25 cellular contexts compared by ENCODE assay signal in genomic region chr7:74405899-74406512, GRCh38. TPM values are rescaled to one million over a fixed set of nuclear protein-coding genes. Genes with fewer than 3 reads are reported as not detected.
A peak's percentile ranks its signal among the peaks of the same experiment; 100 is the strongest.
DNase-seq lines count a peak whose midpoint lies in the region; ATAC-seq and TF ChIP-seq lines count a peak whose summit lies in the region.
"Had no signal": no experiment of that assay in that cellular context is flagged by ENCODE, and none has a peak within 500 bp of the region (broad histone marks: within the 10 kb centered on the region; RNA-seq: fewer than 3 reads in every experiment).

No MANE protein-coding gene starts in this region.

- DNase-seq in Kasumi-1 (lab: John Stamatoyannopoulos, UW) (peak; percentile 67 to 84), NOMO-1 treated with dmso at 0.1 percent for 144 hours (lab: John Stamatoyannopoulos, UW; ENCODE audit: unreplicated experiment) (peak; percentile 83), chondrocyte (ENCODE audit: low spot score) (peak; percentile 77), sigmoid colon (peak; percentile 36), SIG-M5 (lab: John Stamatoyannopoulos, UW) (no peak)
- DNase-seq in stimulated activated effector memory CD8-positive, alpha-beta T cell treated with anti-CD3 and anti-CD28 coated beads, Interleukin-12 subunit alpha, Interleukin-12 subunit beta, amount 100 ng/mL, for 72 hours (ENCODE audit: low spot score in 2 of 2), result no peak
- DNase-seq: activated CD4-positive, alpha-beta memory T cell treated with anti-CD3 and anti-CD28 coated beads, Interleukin-2, amount 10 ng/mL, durations not matched to agents 7 days and 5 days; activated CD4-positive, alpha-beta T cell treated with anti-CD3 and anti-CD28 coated beads for 1 hour; activated CD8-positive, alpha-beta memory T cell treated with anti-CD3 and anti-CD28 coated beads, Interleukin-2, amount 50 U/mL, for 4 hours; activated naive CD4-positive, alpha-beta T cell treated with Interleukin-2 at 50 U/mL for 16 hours; C1 segment of cervical spinal cord; central memory CD4-positive, alpha-beta T cell; DMS153; left ventricle myocardium superior; NCI-H1417 treated with DMSO at 0.1 percent for 48 hours; NCI-H2029 treated with DMSO at 0.1 percent for 48 hours; NCI-H446 had no signal

- WGBS in sigmoid colon, 2 donors, result 90 to 92% methylated on average over 20 of the region's 20 CpGs

- no peak overlapping the region for H3K4me3 Mint-ChIP-seq in chondrocyte (ENCODE audit: unreplicated experiment)
- no peak overlapping the region for H3K4me3 Mint-ChIP-seq in stimulated activated effector memory CD8-positive, alpha-beta T cell treated with anti-CD3 and anti-CD28 coated beads, Interleukin-12 subunit alpha, Interleukin-12 subunit beta, amount 100 ng/mL, for 72 hours
- H3K4me3 Mint-ChIP-seq: activated CD4-positive, alpha-beta memory T cell treated with anti-CD3 and anti-CD28 coated beads, Interleukin-2, amount 10 ng/mL, durations not matched to agents 7 days and 5 days; activated T-helper 1 cell treated with anti-CD3 and anti-CD28 coated beads, Interleukin-12 subunit alpha, Interleukin-12 subunit beta, Interleukin-2, Interleukin-4 antibody, amounts not matched to agents 30 ng/mL and 10 ng/mL and 1 ng/mL, durations not matched to agents 14 hours and 24 hours and 36 hours; dendritic cell treated with granulocyte-macrophage colony-stimulating factor and Interleukin-4, amounts not matched to agents 40 ng/mL and 50 ng/mL, for 4 days; IgD-negative memory B cell; T-helper 1 cell treated with Interleukin-12 subunit alpha and Interleukin-12 subunit beta and Interleukin-4 antibody, amounts not matched to agents 30 μg/mL and 1 μg/mL, for 36 hours had no signal

- ATAC-seq in stimulated activated effector memory CD8-positive, alpha-beta T cell treated with anti-CD3 and anti-CD28 coated beads, Interleukin-12 subunit alpha, Interleukin-12 subunit beta, amount 100 ng/mL, for 72 hours, result no peak
- no peak for ATAC-seq in GM19324 (IDR thresholded peaks at IDR 0.05; ENCODE audit: low FRiP score, unreplicated experiment)

- no peak overlapping the region for H3K27ac ChIP-seq in sigmoid colon
- H3K27ac ChIP-seq: tibial artery had no signal

- H3K4me1 ChIP-seq in sigmoid colon, result no peaks in the 10 kb centered on the region
- H3K4me1 ChIP-seq: HAP-1, tibial artery had no signal

- peaks cover 6% of the 10 kb centered on the region for H3K36me3 Mint-ChIP-seq in chondrocyte (ENCODE audit: low read depth)
- no peaks in the 10 kb centered on the region for H3K36me3 Mint-ChIP-seq in stimulated activated effector memory CD8-positive, alpha-beta T cell treated with anti-CD3 and anti-CD28 coated beads, Interleukin-12 subunit alpha, Interleukin-12 subunit beta, amount 100 ng/mL, for 72 hours

- no peak for TF ChIP-seq EP300 in sigmoid colon (IDR thresholded peaks at IDR 0.05)

- TF ChIP-seq POLR2A in sigmoid colon (IDR thresholded peaks at IDR 0.05), result no peak

- no peak overlapping the region for H3K4me3 ChIP-seq in sigmoid colon
- H3K4me3 ChIP-seq: HAP-1, tibial artery had no signal

- TF ChIP-seq CTCF in chondrocyte (IDR thresholded peaks at IDR 0.05), result no peak
- no peak for TF ChIP-seq CTCF in sigmoid colon (IDR thresholded peaks at IDR 0.05)

- H3K27me3 ChIP-seq in sigmoid colon, result no peaks in the 10 kb centered on the region

- no peaks in the 10 kb centered on the region for H3K9me3 ChIP-seq in sigmoid colon
- H3K9me3 ChIP-seq: HAP-1, SK-N-SH, tibial artery had no signal

- H3K9me3 Mint-ChIP-seq in chondrocyte (ENCODE audit: low read depth), result no peaks in the 10 kb centered on the region
- no peaks in the 10 kb centered on the region for H3K9me3 Mint-ChIP-seq in stimulated activated effector memory CD8-positive, alpha-beta T cell treated with anti-CD3 and anti-CD28 coated beads, Interleukin-12 subunit alpha, Interleukin-12 subunit beta, amount 100 ng/mL, for 72 hours
- H3K9me3 Mint-ChIP-seq: activated CD4-positive, alpha-beta memory T cell treated with anti-CD3 and anti-CD28 coated beads, Interleukin-2, amount 10 ng/mL, durations not matched to agents 7 days and 5 days; activated T-helper 1 cell treated with anti-CD3 and anti-CD28 coated beads, Interleukin-12 subunit alpha, Interleukin-12 subunit beta, Interleukin-2, Interleukin-4 antibody, amounts not matched to agents 30 ng/mL and 10 ng/mL and 1 ng/mL, durations not matched to agents 14 hours and 24 hours and 36 hours; dendritic cell treated with granulocyte-macrophage colony-stimulating factor and Interleukin-4, amounts not matched to agents 40 ng/mL and 50 ng/mL, for 4 days; IgD-negative memory B cell; T-helper 1 cell treated with Interleukin-12 subunit alpha and Interleukin-12 subunit beta and Interleukin-4 antibody, amounts not matched to agents 30 μg/mL and 1 μg/mL, for 36 hours had no signal

- H3K36me3 ChIP-seq in sigmoid colon, result peaks cover 0 to 30% (median 8%) of the 10 kb centered on the region in 4 donors

- no peaks in the 10 kb centered on the region for H3K4me1 Mint-ChIP-seq in chondrocyte (ENCODE audit: low read depth)
- H3K4me1 Mint-ChIP-seq in stimulated activated effector memory CD8-positive, alpha-beta T cell treated with anti-CD3 and anti-CD28 coated beads, Interleukin-12 subunit alpha, Interleukin-12 subunit beta, amount 100 ng/mL, for 72 hours, result peaks cover 5% of the 10 kb centered on the region
- H3K4me1 Mint-ChIP-seq: activated CD4-positive, alpha-beta memory T cell treated with anti-CD3 and anti-CD28 coated beads, Interleukin-2, amount 10 ng/mL, durations not matched to agents 7 days and 5 days; IgD-negative memory B cell had no signal

- no peaks in the 10 kb centered on the region for H3K27me3 Mint-ChIP-seq in chondrocyte (ENCODE audit: low read depth)
- H3K27me3 Mint-ChIP-seq: activated CD4-positive, alpha-beta memory T cell treated with anti-CD3 and anti-CD28 coated beads, Interleukin-2, amount 10 ng/mL, durations not matched to agents 7 days and 5 days; IgD-negative memory B cell had no signal

- H3K27ac Mint-ChIP-seq in chondrocyte (ENCODE audit: unreplicated experiment), result no peak overlapping the region
- H3K27ac Mint-ChIP-seq in stimulated activated effector memory CD8-positive, alpha-beta T cell treated with anti-CD3 and anti-CD28 coated beads, Interleukin-12 subunit alpha, Interleukin-12 subunit beta, amount 100 ng/mL, for 72 hours, result no peak overlapping the region
- H3K27ac Mint-ChIP-seq: activated CD4-positive, alpha-beta memory T cell treated with anti-CD3 and anti-CD28 coated beads, Interleukin-2, amount 10 ng/mL, durations not matched to agents 7 days and 5 days; activated T-helper 1 cell treated with anti-CD3 and anti-CD28 coated beads, Interleukin-12 subunit alpha, Interleukin-12 subunit beta, Interleukin-2, Interleukin-4 antibody, amounts not matched to agents 30 ng/mL and 10 ng/mL and 1 ng/mL, durations not matched to agents 14 hours and 24 hours and 36 hours; dendritic cell treated with granulocyte-macrophage colony-stimulating factor and Interleukin-4, amounts not matched to agents 40 ng/mL and 50 ng/mL, for 4 days; IgD-negative memory B cell; T-helper 1 cell treated with Interleukin-12 subunit alpha and Interleukin-12 subunit beta and Interleukin-4 antibody, amounts not matched to agents 30 μg/mL and 1 μg/mL, for 36 hours had no signal

- intact Hi-C loops in sigmoid colon (cut with DNase I), result no loop called here

RNA-seq across cellular contexts. Expression of gene GTF2IRD1, which starts 47.7 kb away (rescaled TPM):
- total RNA-seq in chondrocyte (32.4 to 48.5 TPM (median 46.5 TPM) in 3 replicates), sigmoid colon (10 to 100 TPM; 15.0 to 24.2 (median 17.9) TPM)
- 10 to 100 TPM in 1 of 3 donors, 1 to 10 TPM in 2; 1.8 to 13.6 (median 3.5) TPM for polyA plus RNA-seq in sigmoid colon
- polyA plus RNA-seq: IgD-negative memory B cell had no signal

Comparison
In these comparisons a context has a peak if more than half of its experiments do, and no peak if none do; other contexts are left out.
1. DNase-seq: peak in Kasumi-1 (2 of 2), NOMO-1 treated with dmso at 0.1 percent for 144 hours (single experiment), chondrocyte (single experiment) and sigmoid colon (single experiment); none in stimulated activated effector memory CD8-positive, alpha-beta T cell treated with anti-CD3 and anti-CD28 coated beads, Interleukin-12 subunit alpha, Interleukin-12 subunit beta, amount 100 ng/mL, for 72 hours (0 of 2) and SIG-M5 (single experiment).